1 cellular context compared by ENCODE assay signal in genomic region chr12:122526683-122527477, GRCh38.
TF ChIP-seq lines count a peak whose summit lies in the region.

TSS of gene KNTC1 (plus strand) at chr12:122527249. CDS start at chr12:122530064, 2,815 bp downstream.
TSS of gene RSRC2 (minus strand) at chr12:122526936. CDS start at chr12:122526853, 83 bp downstream.

TF ChIP-seq in HepG2, 621 proteins besides CTCF, POLR2A, EP300 and RAD21 (continued from another document and continues in another):
- TF ChIP-seq DZIP1 (CRISPR knock-in tag; IDR thresholded peaks at IDR 0.05) (no peak), ZNF569 (CRISPR knock-in tag; IDR thresholded peaks at IDR 0.05; ENCODE audit: borderline replicate concordance) (no peak; the same call in 1 of the 2 replicates), THRA (CRISPR knock-in tag; IDR thresholded peaks at IDR 0.05; ENCODE audit: borderline replicate concordance) (peak; percentile 37; the same call in 1 of the 2 replicates), PATZ1 (CRISPR knock-in tag; IDR thresholded peaks at IDR 0.05) (peak; percentile 74), ZKSCAN1 (IDR thresholded peaks at IDR 0.05; ENCODE audit: low read length) (0 out of 2 replicates have a peak, but pooled peaks have one; percentile 6), MYPOP (CRISPR knock-in tag; IDR thresholded peaks at IDR 0.05) (peak; percentile 76; the same call in 1 of the 2 replicates), ZXDC (CRISPR knock-in tag; IDR thresholded peaks at IDR 0.05) (no peak), MEIS2 (CRISPR knock-in tag; IDR thresholded peaks at IDR 0.05) (peak; percentile 62), TGIF2 (CRISPR knock-in tag; IDR thresholded peaks at IDR 0.05) (0 out of 2 replicates have a peak, but pooled peaks have one; percentile 68), LRRFIP1 (CRISPR knock-in tag; conservative IDR thresholded peaks at IDR 0.05) (no peak), ZBTB10 (CRISPR knock-in tag; IDR thresholded peaks at IDR 0.05; ENCODE audit: borderline replicate concordance) (peak; percentile 74; the same call in 1 of the 2 replicates), REXO4 (CRISPR knock-in tag; IDR thresholded peaks at IDR 0.05; ENCODE audit: borderline replicate concordance) (no peak), DNMT1 (CRISPR knock-in tag; IDR thresholded peaks at IDR 0.05) (no peak), SNRNP70 (IDR thresholded peaks at IDR 0.05; ENCODE audit: low read depth, low read length) (no peak), HNRNPLL (IDR thresholded peaks at IDR 0.05; ENCODE audit: low read depth, low read length, poor library complexity, severe bottlenecking) (peak; percentile 62), HBP1 (CRISPR knock-in tag; IDR thresholded peaks at IDR 0.05; ENCODE audit: low read depth) (peak; percentile 97), ARNT2 (CRISPR knock-in tag; IDR thresholded peaks at IDR 0.05; ENCODE audit: low read depth) (peak; percentile 77; the same call in 1 of the 2 replicates), NFIB (CRISPR knock-in tag; IDR thresholded peaks at IDR 0.05; ENCODE audit: borderline replicate concordance) (no peak), ZHX2 (IDR thresholded peaks at IDR 0.05; ENCODE audit: low read depth) (peak; percentile 92), ZHX2 (CRISPR knock-in tag; IDR thresholded peaks at IDR 0.05; ENCODE audit: borderline replicate concordance) (peak; percentile 50; the same call in 1 of the 2 replicates), ZSCAN25 (CRISPR knock-in tag; IDR thresholded peaks at IDR 0.05) (no peak; the same call in 1 of the 2 replicates), ZNF10 (CRISPR knock-in tag; IDR thresholded peaks at IDR 0.05; ENCODE audit: borderline replicate concordance, low read depth) (no peak), HDAC2 (CRISPR knock-in tag; IDR thresholded peaks at IDR 0.05) (peak; percentile 33; the same call in 1 of the 2 replicates), KLF9 (CRISPR knock-in tag; IDR thresholded peaks at IDR 0.05; ENCODE audit: low read depth) (0 out of 2 replicates have a peak, but pooled peaks have one; percentile 46), GATAD1 (CRISPR knock-in tag; IDR thresholded peaks at IDR 0.05) (peak; percentile 96), ZNF564 (CRISPR knock-in tag; IDR thresholded peaks at IDR 0.05) (no peak; the same call in 1 of the 2 replicates), ZNF33B (CRISPR knock-in tag; IDR thresholded peaks at IDR 0.05) (no peak; the same call in 1 of the 2 replicates), ZNF430 (CRISPR knock-in tag; IDR thresholded peaks at IDR 0.05) (peak; percentile 90), ESRRA (CRISPR knock-in tag; IDR thresholded peaks at IDR 0.05; ENCODE audit: low read depth) (no peak), IKZF4 (CRISPR knock-in tag; IDR thresholded peaks at IDR 0.05; ENCODE audit: borderline replicate concordance, low read depth, not compliant biosample characterization) (no peak)
